In the genomic region with DNA sequence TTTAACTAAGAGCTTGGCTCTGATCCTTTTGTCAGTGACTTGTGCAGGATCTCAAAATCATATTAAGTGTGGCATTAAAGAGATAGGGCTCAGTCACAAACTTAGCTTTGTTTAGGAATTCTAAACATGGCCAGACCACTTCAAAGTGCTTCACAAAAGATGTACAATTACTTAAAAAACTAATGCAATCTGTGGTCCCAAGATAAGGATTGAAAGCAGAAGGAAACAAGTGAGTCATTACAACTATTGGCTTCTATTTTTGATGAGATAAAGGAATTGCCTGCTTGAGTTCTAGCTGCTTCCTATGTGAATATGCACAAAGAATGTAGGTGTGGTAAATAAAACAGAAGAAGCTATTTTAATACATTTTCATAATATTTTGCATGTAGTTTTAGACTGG, we compare ENCODE assay signal across 11 cellular contexts. TPM values are rescaled to one million over a fixed set of nuclear protein-coding genes. Genes with fewer than 3 reads are reported as not detected.
DNase-seq lines count a peak whose midpoint lies in the region; ATAC-seq and TF ChIP-seq lines count a peak whose summit lies in the region.
"Had no signal": no experiment of that assay in that cellular context is flagged by ENCODE, and none has a peak within 500 bp of the region (broad histone marks: within the 10 kb centered on the region; RNA-seq: fewer than 3 reads in every experiment).

No MANE protein-coding gene starts in this region.

- TF ChIP-seq CTCF in heart left ventricle (IDR thresholded peaks at IDR 0.05) (no peak), fibroblast of the aortic adventitia (IDR thresholded peaks at IDR 0.05; ENCODE audit: insufficient read depth, low read length) (no peak), Caco-2 (IDR thresholded peaks at IDR 0.05; ENCODE audit: insufficient read depth in 1 of 2, low read depth in 1 of 2, low read length in 1 of 2, severe bottlenecking in 1 of 2, unreplicated experiment in 1 of 2) (no peak), upper lobe of left lung (IDR thresholded peaks at IDR 0.05) (no peak)

- CTCF ChIA-PET in Caco-2 (lab: Charles Lee): interaction anchor here (0.7 kb wide), 1 partner anchor 39 kb away, joined by 3 read pairs; no protein-coding TSS in a partner anchor

- H3K36me3 Mint-ChIP-seq in Caco-2 (ENCODE audit: insufficient read depth, unreplicated experiment): no peaks in the 10 kb centered on the region

- H3K4me3 Mint-ChIP-seq in Caco-2 (ENCODE audit: unreplicated experiment): no peak overlapping the region
- H3K4me3 Mint-ChIP-seq: activated naive CD8-positive, alpha-beta T cell treated with anti-CD3 and anti-CD28 coated beads, Interleukin-2, amount 50 U/mL, for 24 hours had no signal

- POLR2A ChIA-PET in Caco-2 (lab: Charles Lee): no interaction called here

- no peak overlapping the region for H3K4me3 ChIP-seq in heart left ventricle
- no peak overlapping the region for H3K4me3 ChIP-seq in fibroblast of the aortic adventitia (ENCODE audit: low read depth, low read length)
- H3K4me3 ChIP-seq in Caco-2 (ENCODE audit: low read depth, low read length): no peak overlapping the region
- no peak overlapping the region for H3K4me3 ChIP-seq in upper lobe of left lung

- peak overlapping the region in 4 of 12 donors; percentile 7 to 58 (median 13) for H3K27ac ChIP-seq in heart left ventricle
- H3K27ac ChIP-seq in upper lobe of left lung: no peak overlapping the region
- H3K27ac ChIP-seq: HL-60 had no signal

- peaks cover 0 to 6% (median 0%) of the 10 kb centered on the region in 12 donors for H3K9me3 ChIP-seq in heart left ventricle
- no peaks in the 10 kb centered on the region for H3K9me3 ChIP-seq in Caco-2
- H3K9me3 ChIP-seq in upper lobe of left lung: no peaks in the 10 kb centered on the region

- ATAC-seq in heart left ventricle (peak in 3 of 4 donors; percentile 69 to 76 (median 70)), Right ventricle myocardium inferior (no peak), SK-N-SH treated with all-trans-retinoic acid at 6 μM for 48 hours (peak; percentile 91), HG02870 (IDR thresholded peaks at IDR 0.05; ENCODE audit: unreplicated experiment) (no peak), HG02588 (IDR thresholded peaks at IDR 0.05; ENCODE audit: unreplicated experiment) (no peak), upper lobe of left lung (ENCODE audit: low FRiP score in 2 of 2) (no peak)
- ATAC-seq: activated naive CD8-positive, alpha-beta T cell treated with anti-CD3 and anti-CD28 coated beads, Interleukin-2, amount 50 U/mL, for 24 hours had no signal

- intact Hi-C loops in heart left ventricle (cut with DNase I) (loop anchor here in 1 of 10 donors (10.0 kb wide), 1 partner anchor 64 kb away; no protein-coding TSS in a partner anchor), Right ventricle myocardium inferior (cut with DNase I) (no loop called here), Caco-2 (cut with micrococcal nuclease; ENCODE audit: unreplicated experiment) (no loop called here)

- no TSS peak for BruUV-seq in Caco-2 (replicated peaks; lab: Mats Ljungman, UMichigan)

- TF ChIP-seq EP300 in upper lobe of left lung (IDR thresholded peaks at IDR 0.05): peak in 2 of 4 donors; percentile 48 to 52

- H3K9me3 Mint-ChIP-seq in Caco-2 (ENCODE audit: unreplicated experiment): no peaks in the 10 kb centered on the region

- no peaks in the 10 kb centered on the region for H3K27me3 ChIP-seq in heart left ventricle
- no peaks in the 10 kb centered on the region for H3K27me3 ChIP-seq in Caco-2 (replicated peaks; ENCODE audit: control insufficient read depth, insufficient read depth, low read length)
- no peaks in the 10 kb centered on the region for H3K27me3 ChIP-seq in upper lobe of left lung

- DNase-seq in heart left ventricle: no peak
- no peak for DNase-seq in Right ventricle myocardium inferior (ENCODE audit: missing footprints)
- DNase-seq in fibroblast of the aortic adventitia (ENCODE audit: low read depth): peak; percentile 85
- DNase-seq in Caco-2: no peak
- no peak for DNase-seq in upper lobe of left lung
- DNase-seq: activated naive CD8-positive, alpha-beta T cell treated with anti-CD3 and anti-CD28 coated beads, Interleukin-2, amount 50 U/mL, for 24 hours; right cardiac atrium had no signal

- H3K4me1 Mint-ChIP-seq in Caco-2 (ENCODE audit: low read depth, unreplicated experiment): peaks cover 13% of the 10 kb centered on the region

- H3K4me1 ChIP-seq in heart left ventricle (peaks cover 0 to 27% (median 11%) of the 10 kb centered on the region in 12 donors), Caco-2 (peaks cover 19% of the 10 kb centered on the region; the same call in 1 of the 2 replicates), upper lobe of left lung (peaks cover 0 to 13% (median 5%) of the 10 kb centered on the region in 4 donors)

- no peaks in the 10 kb centered on the region for H3K27me3 Mint-ChIP-seq in Caco-2 (ENCODE audit: insufficient read depth, unreplicated experiment)
- H3K27me3 Mint-ChIP-seq: activated naive CD8-positive, alpha-beta T cell treated with anti-CD3 and anti-CD28 coated beads, Interleukin-2, amount 50 U/mL, for 24 hours had no signal

- TF ChIP-seq POLR2A in heart left ventricle (IDR thresholded peaks at IDR 0.05) (no peak), upper lobe of left lung (IDR thresholded peaks at IDR 0.05) (no peak)

- H3K36me3 ChIP-seq in heart left ventricle (peaks cover 0 to 4% (median 0%) of the 10 kb centered on the region in 9 donors), Caco-2 (ENCODE audit: control insufficient read depth, insufficient read depth, low read length) (no peaks in the 10 kb centered on the region), upper lobe of left lung (no peaks in the 10 kb centered on the region)

- H3K27ac Mint-ChIP-seq in Caco-2 (ENCODE audit: unreplicated experiment): no peak overlapping the region
- H3K27ac Mint-ChIP-seq: activated naive CD8-positive, alpha-beta T cell treated with anti-CD3 and anti-CD28 coated beads, Interleukin-2, amount 50 U/mL, for 24 hours had no signal

TF ChIP-seq in SK-N-SH treated with all-trans-retinoic acid at 6 μM for 48 hours, 23 proteins besides CTCF, POLR2A, EP300 and RAD21 (continues in another document):
- TF ChIP-seq BACH2 (CRISPR knock-in tag; IDR thresholded peaks at IDR 0.05; ENCODE audit: borderline replicate concordance) (no peak), ESRRG (CRISPR knock-in tag; IDR thresholded peaks at IDR 0.05) (no peak), RARB (CRISPR knock-in tag; IDR thresholded peaks at IDR 0.05) (no peak), ZNF8 (CRISPR knock-in tag; IDR thresholded peaks at IDR 0.05) (no peak)
- TF ChIP-seq, protein P1, sequence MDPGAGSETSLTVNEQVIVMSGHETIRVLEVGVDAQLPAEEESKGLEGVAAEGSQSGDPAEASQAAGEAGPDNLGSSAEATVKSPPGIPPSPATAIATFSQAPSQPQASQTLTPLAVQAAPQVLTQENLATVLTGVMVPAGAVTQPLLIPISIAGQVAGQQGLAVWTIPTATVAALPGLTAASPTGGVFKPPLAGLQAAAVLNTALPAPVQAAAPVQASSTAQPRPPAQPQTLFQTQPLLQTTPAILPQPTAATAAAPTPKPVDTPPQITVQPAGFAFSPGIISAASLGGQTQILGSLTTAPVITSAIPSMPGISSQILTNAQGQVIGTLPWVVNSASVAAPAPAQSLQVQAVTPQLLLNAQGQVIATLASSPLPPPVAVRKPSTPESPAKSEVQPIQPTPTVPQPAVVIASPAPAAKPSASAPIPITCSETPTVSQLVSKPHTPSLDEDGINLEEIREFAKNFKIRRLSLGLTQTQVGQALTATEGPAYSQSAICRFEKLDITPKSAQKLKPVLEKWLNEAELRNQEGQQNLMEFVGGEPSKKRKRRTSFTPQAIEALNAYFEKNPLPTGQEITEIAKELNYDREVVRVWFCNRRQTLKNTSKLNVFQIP (CRISPR knock-in tag; IDR thresholded peaks at IDR 0.05; ENCODE audit: borderline replicate concordance, low read depth): peak; percentile 62; the same call in 1 of the 2 replicates
- TF ChIP-seq, protein P2, sequence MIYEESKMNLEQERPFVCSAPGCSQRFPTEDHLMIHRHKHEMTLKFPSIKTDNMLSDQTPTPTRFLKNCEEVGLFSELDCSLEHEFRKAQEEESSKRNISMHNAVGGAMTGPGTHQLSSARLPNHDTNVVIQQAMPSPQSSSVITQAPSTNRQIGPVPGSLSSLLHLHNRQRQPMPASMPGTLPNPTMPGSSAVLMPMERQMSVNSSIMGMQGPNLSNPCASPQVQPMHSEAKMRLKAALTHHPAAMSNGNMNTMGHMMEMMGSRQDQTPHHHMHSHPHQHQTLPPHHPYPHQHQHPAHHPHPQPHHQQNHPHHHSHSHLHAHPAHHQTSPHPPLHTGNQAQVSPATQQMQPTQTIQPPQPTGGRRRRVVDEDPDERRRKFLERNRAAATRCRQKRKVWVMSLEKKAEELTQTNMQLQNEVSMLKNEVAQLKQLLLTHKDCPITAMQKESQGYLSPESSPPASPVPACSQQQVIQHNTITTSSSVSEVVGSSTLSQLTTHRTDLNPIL (CRISPR knock-in tag; IDR thresholded peaks at IDR 0.05; ENCODE audit: low read depth): peak; percentile 91
- TF ChIP-seq, protein P3, sequence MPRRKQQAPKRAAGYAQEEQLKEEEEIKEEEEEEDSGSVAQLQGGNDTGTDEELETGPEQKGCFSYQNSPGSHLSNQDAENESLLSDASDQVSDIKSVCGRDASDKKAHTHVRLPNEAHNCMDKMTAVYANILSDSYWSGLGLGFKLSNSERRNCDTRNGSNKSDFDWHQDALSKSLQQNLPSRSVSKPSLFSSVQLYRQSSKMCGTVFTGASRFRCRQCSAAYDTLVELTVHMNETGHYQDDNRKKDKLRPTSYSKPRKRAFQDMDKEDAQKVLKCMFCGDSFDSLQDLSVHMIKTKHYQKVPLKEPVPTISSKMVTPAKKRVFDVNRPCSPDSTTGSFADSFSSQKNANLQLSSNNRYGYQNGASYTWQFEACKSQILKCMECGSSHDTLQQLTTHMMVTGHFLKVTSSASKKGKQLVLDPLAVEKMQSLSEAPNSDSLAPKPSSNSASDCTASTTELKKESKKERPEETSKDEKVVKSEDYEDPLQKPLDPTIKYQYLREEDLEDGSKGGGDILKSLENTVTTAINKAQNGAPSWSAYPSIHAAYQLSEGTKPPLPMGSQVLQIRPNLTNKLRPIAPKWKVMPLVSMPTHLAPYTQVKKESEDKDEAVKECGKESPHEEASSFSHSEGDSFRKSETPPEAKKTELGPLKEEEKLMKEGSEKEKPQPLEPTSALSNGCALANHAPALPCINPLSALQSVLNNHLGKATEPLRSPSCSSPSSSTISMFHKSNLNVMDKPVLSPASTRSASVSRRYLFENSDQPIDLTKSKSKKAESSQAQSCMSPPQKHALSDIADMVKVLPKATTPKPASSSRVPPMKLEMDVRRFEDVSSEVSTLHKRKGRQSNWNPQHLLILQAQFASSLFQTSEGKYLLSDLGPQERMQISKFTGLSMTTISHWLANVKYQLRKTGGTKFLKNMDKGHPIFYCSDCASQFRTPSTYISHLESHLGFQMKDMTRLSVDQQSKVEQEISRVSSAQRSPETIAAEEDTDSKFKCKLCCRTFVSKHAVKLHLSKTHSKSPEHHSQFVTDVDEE (CRISPR knock-in tag; IDR thresholded peaks at IDR 0.05): no peak

RNA-seq across cellular contexts. Expression of a gene that starts 44.9 kb away (rescaled TPM):
- 10 to 100 TPM; 13.0 to 24.1 (median 16.1) TPM for total RNA-seq in heart left ventricle
- polyA plus RNA-seq in heart left ventricle: 1 to 10 TPM; 2.8 to 4.2 TPM
- total RNA-seq in Right ventricle myocardium inferior: 10.7 TPM
- total RNA-seq in fibroblast of the aortic adventitia (ENCODE audit: low replicate concordance): 51.9 and 53.1 TPM in 2 replicates
- total RNA-seq in Caco-2 (2022): 85.2 and 87.8 TPM in 2 replicates
- total RNA-seq in upper lobe of left lung: 10 to 100 TPM; 12.6 to 44.1 (median 28.0) TPM

Comparison
In these comparisons a context has a peak if more than half of its experiments do, and no peak if none do; other contexts are left out.
1. ATAC-seq: peak in heart left ventricle (3 of 4) and SK-N-SH treated with all-trans-retinoic acid at 6 μM for 48 hours (single experiment); none in Right ventricle myocardium inferior (single experiment), HG02870 (single experiment), HG02588 (single experiment) and upper lobe of left lung (0 of 2).